Comparison of ENCODE assay signal across 1 cellular context in the genomic region with DNA sequence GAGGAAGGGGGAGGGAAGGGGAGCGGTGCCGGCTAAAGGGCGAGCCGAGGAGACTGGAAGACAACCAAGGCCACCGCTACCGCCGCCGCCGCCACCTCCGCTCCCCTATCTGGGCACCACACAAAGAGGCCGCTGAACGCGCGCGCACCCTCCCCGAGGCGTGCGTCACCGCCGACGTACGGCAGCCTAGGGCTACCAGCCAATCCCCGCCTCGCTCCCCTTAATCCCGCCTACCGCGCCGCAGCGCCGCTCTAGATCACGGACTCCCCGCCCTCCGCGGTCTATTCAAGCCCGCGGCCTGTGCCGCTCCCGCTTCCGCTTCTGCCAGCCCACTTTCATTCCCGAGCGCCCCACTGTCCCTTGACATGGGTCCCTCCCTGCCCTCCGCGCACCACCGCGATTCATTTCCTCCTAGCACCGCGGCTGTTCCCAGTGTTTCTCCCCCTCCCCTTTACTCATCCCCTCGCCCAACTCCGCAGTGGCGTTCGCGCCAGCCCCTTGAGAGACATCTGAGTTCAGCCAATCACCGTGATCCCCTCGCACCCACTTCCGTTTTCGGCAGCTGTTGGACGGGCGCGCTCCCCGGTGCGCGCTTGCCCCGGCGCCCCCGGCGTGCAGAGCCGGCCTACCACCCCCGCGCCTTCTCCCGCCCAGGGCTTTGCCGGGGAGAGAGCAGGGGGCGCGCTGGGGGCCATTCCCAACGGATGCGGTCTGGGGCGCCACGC.
TF ChIP-seq lines count a peak whose summit lies in the region.

A gene (minus strand): TSS at position 128 of the 725 bp plus-strand sequence. CDS start 297 bp downstream, outside the sequence.

TF ChIP-seq in HepG2, 621 proteins besides CTCF, POLR2A, EP300 and RAD21 (continued from another document and continues in another):
- TF ChIP-seq, protein P1, sequence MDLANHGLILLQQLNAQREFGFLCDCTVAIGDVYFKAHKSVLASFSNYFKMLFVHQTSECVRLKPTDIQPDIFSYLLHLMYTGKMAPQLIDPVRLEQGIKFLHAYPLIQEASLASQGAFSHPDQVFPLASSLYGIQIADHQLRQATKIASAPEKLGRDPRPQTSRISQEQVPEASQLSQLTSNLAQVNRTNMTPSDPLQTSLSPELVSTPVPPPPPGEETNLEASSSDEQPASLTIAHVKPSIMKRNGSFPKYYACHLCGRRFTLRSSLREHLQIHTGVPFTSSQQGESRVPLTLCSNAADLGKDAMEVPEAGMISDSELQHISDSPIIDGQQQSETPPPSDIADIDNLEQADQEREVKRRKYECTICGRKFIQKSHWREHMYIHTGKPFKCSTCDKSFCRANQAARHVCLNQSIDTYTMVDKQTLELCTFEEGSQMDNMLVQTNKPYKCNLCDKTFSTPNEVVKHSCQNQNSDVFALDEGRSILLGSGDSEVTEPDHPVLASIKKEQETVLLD (CRISPR knock-in tag; IDR thresholded peaks at IDR 0.05; ENCODE audit: low read depth), result peak; percentile 82; the same call in 1 of the 2 replicates
- TF ChIP-seq, protein P2, sequence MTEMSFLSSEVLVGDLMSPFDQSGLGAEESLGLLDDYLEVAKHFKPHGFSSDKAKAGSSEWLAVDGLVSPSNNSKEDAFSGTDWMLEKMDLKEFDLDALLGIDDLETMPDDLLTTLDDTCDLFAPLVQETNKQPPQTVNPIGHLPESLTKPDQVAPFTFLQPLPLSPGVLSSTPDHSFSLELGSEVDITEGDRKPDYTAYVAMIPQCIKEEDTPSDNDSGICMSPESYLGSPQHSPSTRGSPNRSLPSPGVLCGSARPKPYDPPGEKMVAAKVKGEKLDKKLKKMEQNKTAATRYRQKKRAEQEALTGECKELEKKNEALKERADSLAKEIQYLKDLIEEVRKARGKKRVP (CRISPR knock-in tag; IDR thresholded peaks at IDR 0.05), result peak in 1 of 2 experiments; percentile 58; a peak in 2 of 4 replicates
- TF ChIP-seq ZNF678 (CRISPR knock-in tag; IDR thresholded peaks at IDR 0.05), result peak; percentile 91
- TF ChIP-seq, protein P3, sequence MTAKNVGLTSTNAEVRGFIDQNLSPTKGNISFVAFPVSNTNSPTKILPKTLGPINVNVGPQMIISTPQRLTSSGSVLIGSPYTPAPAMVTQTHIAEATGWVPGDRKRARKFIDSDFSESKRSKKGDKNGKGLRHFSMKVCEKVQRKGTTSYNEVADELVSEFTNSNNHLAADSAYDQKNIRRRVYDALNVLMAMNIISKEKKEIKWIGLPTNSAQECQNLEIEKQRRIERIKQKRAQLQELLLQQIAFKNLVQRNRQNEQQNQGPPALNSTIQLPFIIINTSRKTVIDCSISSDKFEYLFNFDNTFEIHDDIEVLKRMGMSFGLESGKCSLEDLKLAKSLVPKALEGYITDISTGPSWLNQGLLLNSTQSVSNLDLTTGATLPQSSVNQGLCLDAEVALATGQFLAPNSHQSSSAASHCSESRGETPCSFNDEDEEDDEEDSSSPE (CRISPR knock-in tag; IDR thresholded peaks at IDR 0.05), result peak; percentile 93
- no peak for TF ChIP-seq MLLT10 (CRISPR knock-in tag; IDR thresholded peaks at IDR 0.05)
- TF ChIP-seq MAZ (IDR thresholded peaks at IDR 0.05; ENCODE audit: borderline replicate concordance, low read depth, low read length), result peak; percentile 72; the same call in 1 of the 2 replicates
- TF ChIP-seq MAZ (CRISPR knock-in tag; IDR thresholded peaks at IDR 0.05; ENCODE audit: low read depth), result peak; percentile 74
- peak; percentile 96 for TF ChIP-seq HNRNPK (IDR thresholded peaks at IDR 0.05; ENCODE audit: low read depth, low read length, poor library complexity, severe bottlenecking)
- TF ChIP-seq IRF2 (CRISPR knock-in tag; IDR thresholded peaks at IDR 0.05), result peak; percentile 64
- TF ChIP-seq, protein P4, sequence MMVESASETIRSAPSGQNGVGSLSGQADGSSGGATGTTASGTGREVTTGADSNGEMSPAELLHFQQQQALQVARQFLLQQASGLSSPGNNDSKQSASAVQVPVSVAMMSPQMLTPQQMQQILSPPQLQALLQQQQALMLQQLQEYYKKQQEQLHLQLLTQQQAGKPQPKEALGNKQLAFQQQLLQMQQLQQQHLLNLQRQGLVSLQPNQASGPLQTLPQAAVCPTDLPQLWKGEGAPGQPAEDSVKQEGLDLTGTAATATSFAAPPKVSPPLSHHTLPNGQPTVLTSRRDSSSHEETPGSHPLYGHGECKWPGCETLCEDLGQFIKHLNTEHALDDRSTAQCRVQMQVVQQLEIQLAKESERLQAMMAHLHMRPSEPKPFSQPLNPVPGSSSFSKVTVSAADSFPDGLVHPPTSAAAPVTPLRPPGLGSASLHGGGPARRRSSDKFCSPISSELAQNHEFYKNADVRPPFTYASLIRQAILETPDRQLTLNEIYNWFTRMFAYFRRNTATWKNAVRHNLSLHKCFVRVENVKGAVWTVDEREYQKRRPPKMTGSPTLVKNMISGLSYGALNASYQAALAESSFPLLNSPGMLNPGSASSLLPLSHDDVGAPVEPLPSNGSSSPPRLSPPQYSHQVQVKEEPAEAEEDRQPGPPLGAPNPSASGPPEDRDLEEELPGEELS (CRISPR knock-in tag; IDR thresholded peaks at IDR 0.05), result no peak
- no peak for TF ChIP-seq KDM3A (CRISPR knock-in tag; IDR thresholded peaks at IDR 0.05; ENCODE audit: low read depth)
- TF ChIP-seq, protein P5, sequence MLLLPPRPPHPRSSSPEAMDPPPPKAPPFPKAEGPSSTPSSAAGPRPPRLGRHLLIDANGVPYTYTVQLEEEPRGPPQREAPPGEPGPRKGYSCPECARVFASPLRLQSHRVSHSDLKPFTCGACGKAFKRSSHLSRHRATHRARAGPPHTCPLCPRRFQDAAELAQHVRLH (CRISPR knock-in tag; IDR thresholded peaks at IDR 0.05; ENCODE audit: borderline replicate concordance, low read depth), result peak; percentile 77
- TF ChIP-seq, protein P6, sequence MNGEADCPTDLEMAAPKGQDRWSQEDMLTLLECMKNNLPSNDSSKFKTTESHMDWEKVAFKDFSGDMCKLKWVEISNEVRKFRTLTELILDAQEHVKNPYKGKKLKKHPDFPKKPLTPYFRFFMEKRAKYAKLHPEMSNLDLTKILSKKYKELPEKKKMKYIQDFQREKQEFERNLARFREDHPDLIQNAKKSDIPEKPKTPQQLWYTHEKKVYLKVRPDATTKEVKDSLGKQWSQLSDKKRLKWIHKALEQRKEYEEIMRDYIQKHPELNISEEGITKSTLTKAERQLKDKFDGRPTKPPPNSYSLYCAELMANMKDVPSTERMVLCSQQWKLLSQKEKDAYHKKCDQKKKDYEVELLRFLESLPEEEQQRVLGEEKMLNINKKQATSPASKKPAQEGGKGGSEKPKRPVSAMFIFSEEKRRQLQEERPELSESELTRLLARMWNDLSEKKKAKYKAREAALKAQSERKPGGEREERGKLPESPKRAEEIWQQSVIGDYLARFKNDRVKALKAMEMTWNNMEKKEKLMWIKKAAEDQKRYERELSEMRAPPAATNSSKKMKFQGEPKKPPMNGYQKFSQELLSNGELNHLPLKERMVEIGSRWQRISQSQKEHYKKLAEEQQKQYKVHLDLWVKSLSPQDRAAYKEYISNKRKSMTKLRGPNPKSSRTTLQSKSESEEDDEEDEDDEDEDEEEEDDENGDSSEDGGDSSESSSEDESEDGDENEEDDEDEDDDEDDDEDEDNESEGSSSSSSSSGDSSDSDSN (CRISPR knock-in tag; IDR thresholded peaks at IDR 0.05), result peak; percentile 78; the same call in 1 of the 2 replicates
- no peak for TF ChIP-seq SMC3 (IDR thresholded peaks at IDR 0.05; ENCODE audit: low read length)
- TF ChIP-seq POGZ (CRISPR knock-in tag; IDR thresholded peaks at IDR 0.05), result peak; percentile 71
- no peak for TF ChIP-seq ZNF766 (CRISPR knock-in tag; IDR thresholded peaks at IDR 0.05; ENCODE audit: borderline replicate concordance)
- TF ChIP-seq TBP (CRISPR knock-in tag; IDR thresholded peaks at IDR 0.05), result no peak
- TF ChIP-seq, protein P7, sequence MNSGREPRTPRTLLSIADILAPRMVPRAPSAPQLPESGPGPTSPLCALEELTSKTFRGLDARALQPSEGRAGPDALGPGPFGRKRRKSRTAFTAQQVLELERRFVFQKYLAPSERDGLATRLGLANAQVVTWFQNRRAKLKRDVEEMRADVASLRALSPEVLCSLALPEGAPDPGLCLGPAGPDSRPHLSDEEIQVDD (CRISPR knock-in tag; IDR thresholded peaks at IDR 0.05; ENCODE audit: borderline replicate concordance), result no peak; the same call in 1 of the 2 replicates
- TF ChIP-seq, protein P8, sequence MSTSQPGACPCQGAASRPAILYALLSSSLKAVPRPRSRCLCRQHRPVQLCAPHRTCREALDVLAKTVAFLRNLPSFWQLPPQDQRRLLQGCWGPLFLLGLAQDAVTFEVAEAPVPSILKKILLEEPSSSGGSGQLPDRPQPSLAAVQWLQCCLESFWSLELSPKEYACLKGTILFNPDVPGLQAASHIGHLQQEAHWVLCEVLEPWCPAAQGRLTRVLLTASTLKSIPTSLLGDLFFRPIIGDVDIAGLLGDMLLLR (CRISPR knock-in tag; IDR thresholded peaks at IDR 0.05), result no peak; the same call in none of the 2 replicates
- peak; percentile 37; the same call in 1 of the 2 replicates for TF ChIP-seq ZNF775 (CRISPR knock-in tag; IDR thresholded peaks at IDR 0.05; ENCODE audit: borderline replicate concordance)
- TF ChIP-seq ZBTB42 (CRISPR knock-in tag; IDR thresholded peaks at IDR 0.05), result no peak
- 0 out of 2 replicates have a peak, but pooled peaks have one; percentile 84 for TF ChIP-seq ZNF329 (CRISPR knock-in tag; IDR thresholded peaks at IDR 0.05; ENCODE audit: low read depth)
- TF ChIP-seq SP140L (CRISPR knock-in tag; IDR thresholded peaks at IDR 0.05; ENCODE audit: borderline replicate concordance), result 0 out of 2 replicates have a peak, but pooled peaks have one; percentile 27
- no peak for TF ChIP-seq ZFP36L2 (CRISPR knock-in tag; IDR thresholded peaks at IDR 0.05)
- peak; percentile 89 for TF ChIP-seq ZNF34 (CRISPR knock-in tag; IDR thresholded peaks at IDR 0.05; ENCODE audit: borderline replicate concordance)
- peak; percentile 88 for TF ChIP-seq SP4 (CRISPR knock-in tag; IDR thresholded peaks at IDR 0.05)
- TF ChIP-seq, protein P9, sequence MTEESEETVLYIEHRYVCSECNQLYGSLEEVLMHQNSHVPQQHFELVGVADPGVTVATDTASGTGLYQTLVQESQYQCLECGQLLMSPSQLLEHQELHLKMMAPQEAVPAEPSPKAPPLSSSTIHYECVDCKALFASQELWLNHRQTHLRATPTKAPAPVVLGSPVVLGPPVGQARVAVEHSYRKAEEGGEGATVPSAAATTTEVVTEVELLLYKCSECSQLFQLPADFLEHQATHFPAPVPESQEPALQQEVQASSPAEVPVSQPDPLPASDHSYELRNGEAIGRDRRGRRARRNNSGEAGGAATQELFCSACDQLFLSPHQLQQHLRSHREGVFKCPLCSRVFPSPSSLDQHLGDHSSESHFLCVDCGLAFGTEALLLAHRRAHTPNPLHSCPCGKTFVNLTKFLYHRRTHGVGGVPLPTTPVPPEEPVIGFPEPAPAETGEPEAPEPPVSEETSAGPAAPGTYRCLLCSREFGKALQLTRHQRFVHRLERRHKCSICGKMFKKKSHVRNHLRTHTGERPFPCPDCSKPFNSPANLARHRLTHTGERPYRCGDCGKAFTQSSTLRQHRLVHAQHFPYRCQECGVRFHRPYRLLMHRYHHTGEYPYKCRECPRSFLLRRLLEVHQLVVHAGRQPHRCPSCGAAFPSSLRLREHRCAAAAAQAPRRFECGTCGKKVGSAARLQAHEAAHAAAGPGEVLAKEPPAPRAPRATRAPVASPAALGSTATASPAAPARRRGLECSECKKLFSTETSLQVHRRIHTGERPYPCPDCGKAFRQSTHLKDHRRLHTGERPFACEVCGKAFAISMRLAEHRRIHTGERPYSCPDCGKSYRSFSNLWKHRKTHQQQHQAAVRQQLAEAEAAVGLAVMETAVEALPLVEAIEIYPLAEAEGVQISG (CRISPR knock-in tag; IDR thresholded peaks at IDR 0.05), result peak; percentile 78
- TF ChIP-seq, protein P10, sequence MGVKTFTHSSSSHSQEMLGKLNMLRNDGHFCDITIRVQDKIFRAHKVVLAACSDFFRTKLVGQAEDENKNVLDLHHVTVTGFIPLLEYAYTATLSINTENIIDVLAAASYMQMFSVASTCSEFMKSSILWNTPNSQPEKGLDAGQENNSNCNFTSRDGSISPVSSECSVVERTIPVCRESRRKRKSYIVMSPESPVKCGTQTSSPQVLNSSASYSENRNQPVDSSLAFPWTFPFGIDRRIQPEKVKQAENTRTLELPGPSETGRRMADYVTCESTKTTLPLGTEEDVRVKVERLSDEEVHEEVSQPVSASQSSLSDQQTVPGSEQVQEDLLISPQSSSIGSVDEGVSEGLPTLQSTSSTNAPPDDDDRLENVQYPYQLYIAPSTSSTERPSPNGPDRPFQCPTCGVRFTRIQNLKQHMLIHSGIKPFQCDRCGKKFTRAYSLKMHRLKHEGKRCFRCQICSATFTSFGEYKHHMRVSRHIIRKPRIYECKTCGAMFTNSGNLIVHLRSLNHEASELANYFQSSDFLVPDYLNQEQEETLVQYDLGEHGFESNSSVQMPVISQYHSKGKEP (CRISPR knock-in tag; IDR thresholded peaks at IDR 0.05), result no peak; the same call in 1 of the 2 replicates
- TF ChIP-seq ZNF431 (CRISPR knock-in tag; IDR thresholded peaks at IDR 0.05; ENCODE audit: borderline replicate concordance, low read depth), result peak; percentile 83; the same call in 1 of the 2 replicates
- TF ChIP-seq MEF2D (CRISPR knock-in tag; IDR thresholded peaks at IDR 0.05), result peak; percentile 36; the same call in 1 of the 2 replicates
- no peak for TF ChIP-seq ZNF713 (CRISPR knock-in tag; IDR thresholded peaks at IDR 0.05)
- 0 out of 2 replicates have a peak, but pooled peaks have one; percentile 52 for TF ChIP-seq ZNF75D (CRISPR knock-in tag; IDR thresholded peaks at IDR 0.05; ENCODE audit: borderline replicate concordance)
- TF ChIP-seq RFX5 (IDR thresholded peaks at IDR 0.05; ENCODE audit: low read depth, low read length), result peak; percentile 56
- no peak for TF ChIP-seq SMARCE1 (IDR thresholded peaks at IDR 0.05; ENCODE audit: borderline replicate concordance)
- TF ChIP-seq, protein P11, sequence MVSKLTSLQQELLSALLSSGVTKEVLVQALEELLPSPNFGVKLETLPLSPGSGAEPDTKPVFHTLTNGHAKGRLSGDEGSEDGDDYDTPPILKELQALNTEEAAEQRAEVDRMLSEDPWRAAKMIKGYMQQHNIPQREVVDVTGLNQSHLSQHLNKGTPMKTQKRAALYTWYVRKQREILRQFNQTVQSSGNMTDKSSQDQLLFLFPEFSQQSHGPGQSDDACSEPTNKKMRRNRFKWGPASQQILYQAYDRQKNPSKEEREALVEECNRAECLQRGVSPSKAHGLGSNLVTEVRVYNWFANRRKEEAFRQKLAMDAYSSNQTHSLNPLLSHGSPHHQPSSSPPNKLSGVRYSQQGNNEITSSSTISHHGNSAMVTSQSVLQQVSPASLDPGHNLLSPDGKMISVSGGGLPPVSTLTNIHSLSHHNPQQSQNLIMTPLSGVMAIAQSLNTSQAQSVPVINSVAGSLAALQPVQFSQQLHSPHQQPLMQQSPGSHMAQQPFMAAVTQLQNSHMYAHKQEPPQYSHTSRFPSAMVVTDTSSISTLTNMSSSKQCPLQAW (CRISPR knock-in tag; IDR thresholded peaks at IDR 0.05), result no peak; the same call in 1 of the 2 replicates
- no peak; the same call in 1 of the 2 replicates for TF ChIP-seq ZNF703 (CRISPR knock-in tag; IDR thresholded peaks at IDR 0.05; ENCODE audit: borderline replicate concordance)
- no peak for TF ChIP-seq NR3C1 (CRISPR knock-in tag; IDR thresholded peaks at IDR 0.05)
- TF ChIP-seq CREB1 (IDR thresholded peaks at IDR 0.05), result peak; percentile 90
- TF ChIP-seq CREB1 (CRISPR knock-in tag; IDR thresholded peaks at IDR 0.05), result peak; percentile 92
- TF ChIP-seq KDM5A (IDR thresholded peaks at IDR 0.05; ENCODE audit: borderline replicate concordance, low read length), result peak; percentile 99
